ENCODE assay signal across 11 cellular contexts in the genomic region with DNA sequence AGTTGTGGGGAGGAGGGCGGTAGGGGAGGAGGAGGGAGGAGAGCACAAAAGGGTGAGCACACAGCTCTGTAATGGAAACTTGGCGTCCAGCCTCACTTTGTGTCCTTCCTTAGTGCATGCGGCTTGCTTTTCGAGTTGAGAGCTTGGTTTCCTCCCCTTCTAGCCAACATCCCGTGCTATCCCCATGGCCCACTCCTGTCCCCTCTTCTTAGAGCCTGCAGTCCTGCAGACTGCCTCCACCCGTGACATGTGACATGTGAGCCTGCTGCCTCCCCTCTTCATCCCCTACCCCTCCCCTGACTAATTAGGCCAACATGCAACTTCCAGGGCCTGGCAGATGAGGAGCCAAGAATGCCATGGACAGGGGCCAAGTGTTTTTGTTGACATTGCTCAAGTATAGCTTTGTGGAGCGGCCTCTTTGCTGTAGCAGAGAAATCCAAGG.
DNase-seq lines count a peak whose midpoint lies in the region; ATAC-seq and TF ChIP-seq lines count a peak whose summit lies in the region.
"Had no signal": no experiment of that assay in that cellular context is flagged by ENCODE, and none has a peak within 500 bp of the region (broad histone marks: within the 10 kb centered on the region; RNA-seq: fewer than 3 reads in every experiment).

No MANE protein-coding gene starts in this region.

- H3K36me3 ChIP-seq in mucosa of descending colon (ENCODE audit: low read depth) = no peaks in the 10 kb centered on the region
- H3K36me3 ChIP-seq in vagina = no peaks in the 10 kb centered on the region

- H3K27me3 ChIP-seq in vagina = no peaks in the 10 kb centered on the region

- TF ChIP-seq CTCF in mucosa of descending colon (IDR thresholded peaks at IDR 0.05) (no peak), vagina (IDR thresholded peaks at IDR 0.05) (no peak)

- peaks cover 19% of the 10 kb centered on the region for H3K4me1 ChIP-seq in mucosa of descending colon (ENCODE audit: low read depth)
- peaks cover 25% of the 10 kb centered on the region for H3K4me1 ChIP-seq in vagina
- H3K4me1 ChIP-seq: A549 had no signal

- TF ChIP-seq POLR2A in erythroblast (IDR thresholded peaks at IDR 0.05; ENCODE audit: low read length) (peak; percentile 12), vagina (IDR thresholded peaks at IDR 0.05) (no peak)

- ATAC-seq in mucosa of descending colon (peak; percentile 74), GM19351 (IDR thresholded peaks at IDR 0.05; ENCODE audit: unreplicated experiment) (no peak)

- intact Hi-C loops in mucosa of descending colon (cut with DNase I, micrococcal nuclease) (no loop called here), vagina (cut with DNase I) (no loop called here)

- DNase-seq in NCI-H748 (lab: John Stamatoyannopoulos, UW; ENCODE audit: unreplicated experiment) (peak; percentile 48), NCI-H748 treated with DMSO at 0.1 percent for 48 hours (lab: John Stamatoyannopoulos, UW) (no peak), erythroblast (lab: John Stamatoyannopoulos, UW) (peak; percentile 73 to 81), mucosa of descending colon (peak; percentile 51 to 77 (median 54)), vagina (ENCODE audit: extremely low spot score in 2 of 2) (peak in 1 of 2 donors; percentile 95), NAMALWA (ENCODE audit: low spot score) (no peak)
- no peak for DNase-seq in activated CD4-positive, alpha-beta T cell treated with anti-CD3 and anti-CD28 coated beads, Interleukin-2, amount 50 U/mL, for 1 hour
- DNase-seq: NCI-H2081 treated with DMSO at 0.1 percent for 48 hours; stimulated activated CD4-positive, alpha-beta T cell treated with anti-CD3 and anti-CD28 coated beads, Interleukin-4, amount 100 ng/mL, for 4 hours had no signal

- H3K27ac ChIP-seq in vagina = peak overlapping the region; percentile 84
- H3K27ac ChIP-seq: A549 had no signal

- H3K4me3 ChIP-seq in mucosa of descending colon (no peak overlapping the region), vagina (no peak overlapping the region)
- H3K4me3 ChIP-seq: A549 had no signal

- H3K9me3 ChIP-seq in mucosa of descending colon (no peaks in the 10 kb centered on the region), vagina (no peaks in the 10 kb centered on the region)
- H3K9me3 ChIP-seq: A549 had no signal

Comparison
In these comparisons a context has a peak if more than half of its experiments do, and no peak if none do; other contexts are left out.
1. DNase-seq: peak in NCI-H748 (single experiment), erythroblast (2 of 2) and mucosa of descending colon (3 of 3); none in NCI-H748 treated with DMSO at 0.1 percent for 48 hours (single experiment), NAMALWA (single experiment) and activated CD4-positive, alpha-beta T cell treated with anti-CD3 and anti-CD28 coated beads, Interleukin-2, amount 50 U/mL, for 1 hour (single experiment).